ENCODE assay signal across 10 cellular contexts in the genomic region with DNA sequence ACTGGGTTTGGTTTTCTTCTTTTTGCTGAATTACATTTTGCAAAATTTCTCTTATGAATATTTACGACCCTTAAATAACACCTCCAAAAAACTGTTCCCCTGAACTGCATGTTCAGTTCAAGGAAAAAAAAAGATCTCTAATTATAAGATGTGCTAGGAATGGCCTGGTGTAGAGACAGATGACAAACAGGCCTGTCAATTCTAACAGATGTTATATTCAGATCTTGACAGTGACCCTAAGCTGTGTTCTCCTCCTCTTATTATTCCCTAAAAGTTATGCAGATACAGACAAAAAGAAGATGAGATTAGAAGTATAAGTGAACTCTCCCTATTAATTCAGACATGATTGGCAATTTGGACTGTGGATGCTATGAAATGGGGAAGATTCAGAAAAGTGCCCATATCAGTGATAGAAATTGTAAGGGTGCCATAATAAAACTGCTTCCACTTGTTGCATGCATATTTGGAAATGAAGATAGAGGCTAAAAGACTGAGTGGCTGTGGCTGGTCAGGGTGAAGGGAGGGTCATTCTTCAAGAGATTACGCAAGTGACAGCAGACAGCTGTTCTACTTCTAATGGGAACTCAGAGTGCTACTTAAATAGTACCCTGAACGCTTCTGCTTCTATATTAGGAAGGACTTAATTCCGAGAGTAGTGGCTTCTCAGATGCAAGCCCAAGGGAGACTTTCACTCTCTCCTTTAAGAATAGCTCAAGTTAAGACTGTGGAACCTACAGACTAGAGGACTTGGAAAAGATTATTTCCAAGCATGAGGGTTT.
DNase-seq lines count a peak whose midpoint lies in the region; ATAC-seq lines count a peak whose summit lies in the region.
"Had no signal": no experiment of that assay in that cellular context is flagged by ENCODE, and none has a peak within 500 bp of the region (broad histone marks: within the 10 kb centered on the region; RNA-seq: fewer than 3 reads in every experiment).

No MANE protein-coding gene starts in this region.

- peaks cover 2 to 16% of the 10 kb centered on the region in 2 donors for H3K9me3 Mint-ChIP-seq in effector memory CD8-positive, alpha-beta T cell

- H3K27ac ChIP-seq in muscle layer of duodenum (ENCODE audit: low read length), result peak overlapping the region; percentile 59

- no peaks in the 10 kb centered on the region for H3K4me1 Mint-ChIP-seq in effector memory CD8-positive, alpha-beta T cell (ENCODE audit: low read depth in 2 of 2)

- H3K27me3 Mint-ChIP-seq in effector memory CD8-positive, alpha-beta T cell, result no peaks in the 10 kb centered on the region
- H3K27me3 Mint-ChIP-seq: stimulated activated naive CD8-positive, alpha-beta T cell treated with anti-CD3 and anti-CD28 coated beads, Interleukin-15, Interleukin-2, amounts not matched to agents 100 ng/mL and 50 ng/mL, for 24 hours had no signal

- peaks cover 0 to 6% of the 10 kb centered on the region in 2 donors for H3K36me3 ChIP-seq in muscle layer of duodenum (ENCODE audit: control insufficient read depth in 1 of 2, insufficient read depth in 2 of 2, low read length in 2 of 2)

- H3K4me3 Mint-ChIP-seq in effector memory CD8-positive, alpha-beta T cell, result no peak overlapping the region
- H3K4me3 Mint-ChIP-seq: stimulated activated naive CD8-positive, alpha-beta T cell treated with anti-CD3 and anti-CD28 coated beads, Interleukin-15, Interleukin-2, amounts not matched to agents 100 ng/mL and 50 ng/mL, for 24 hours had no signal

- no peak overlapping the region for H3K27ac Mint-ChIP-seq in effector memory CD8-positive, alpha-beta T cell
- H3K27ac Mint-ChIP-seq: stimulated activated naive CD8-positive, alpha-beta T cell treated with anti-CD3 and anti-CD28 coated beads, Interleukin-15, Interleukin-2, amounts not matched to agents 100 ng/mL and 50 ng/mL, for 24 hours had no signal

- DNase-seq in NCI-H82 treated with DMSO at 0.1 percent for 48 hours (lab: John Stamatoyannopoulos, UW; ENCODE audit: unreplicated experiment) (peak; percentile 94), fibroblast of gingiva (ENCODE audit: low read depth) (peak; percentile 56), ureter (ENCODE audit: low spot score) (peak; percentile 61)
- DNase-seq in effector memory CD8-positive, alpha-beta T cell, result no peak
- DNase-seq: KBM-7, NCI-H526 had no signal

- ATAC-seq in HG03139 (IDR thresholded peaks at IDR 0.05; ENCODE audit: unreplicated experiment) (no peak), GM21528 (IDR thresholded peaks at IDR 0.05; ENCODE audit: low FRiP score, unreplicated experiment) (no peak)
- no peak for ATAC-seq in effector memory CD8-positive, alpha-beta T cell (replicated peaks)

- H3K9me3 ChIP-seq in muscle layer of duodenum (ENCODE audit: control insufficient read depth in 1 of 2, low read length in 2 of 2), result no peaks in the 10 kb centered on the region

- H3K27me3 ChIP-seq in muscle layer of duodenum (ENCODE audit: low read depth, low read length), result no peaks in the 10 kb centered on the region

- H3K4me1 ChIP-seq in muscle layer of duodenum (ENCODE audit: control insufficient read depth in 1 of 2, insufficient read depth in 2 of 2, low read length in 2 of 2), result peaks cover 0 to 18% of the 10 kb centered on the region in 2 donors

- H3K36me3 Mint-ChIP-seq in effector memory CD8-positive, alpha-beta T cell (ENCODE audit: insufficient read depth), result no peaks in the 10 kb centered on the region

- H3K4me3 ChIP-seq in muscle layer of duodenum (ENCODE audit: low read depth in 1 of 2, low read length in 2 of 2), result peak overlapping the region in 1 of 2 donors; percentile 49

Comparison
In these comparisons a context has a peak if more than half of its experiments do, and no peak if none do; other contexts are left out.
1. DNase-seq: peak in NCI-H82 treated with DMSO at 0.1 percent for 48 hours (single experiment), fibroblast of gingiva (single experiment) and ureter (single experiment); none in effector memory CD8-positive, alpha-beta T cell (0 of 3).